ENCODE assay signal across 8 cellular contexts in the genomic region with DNA sequence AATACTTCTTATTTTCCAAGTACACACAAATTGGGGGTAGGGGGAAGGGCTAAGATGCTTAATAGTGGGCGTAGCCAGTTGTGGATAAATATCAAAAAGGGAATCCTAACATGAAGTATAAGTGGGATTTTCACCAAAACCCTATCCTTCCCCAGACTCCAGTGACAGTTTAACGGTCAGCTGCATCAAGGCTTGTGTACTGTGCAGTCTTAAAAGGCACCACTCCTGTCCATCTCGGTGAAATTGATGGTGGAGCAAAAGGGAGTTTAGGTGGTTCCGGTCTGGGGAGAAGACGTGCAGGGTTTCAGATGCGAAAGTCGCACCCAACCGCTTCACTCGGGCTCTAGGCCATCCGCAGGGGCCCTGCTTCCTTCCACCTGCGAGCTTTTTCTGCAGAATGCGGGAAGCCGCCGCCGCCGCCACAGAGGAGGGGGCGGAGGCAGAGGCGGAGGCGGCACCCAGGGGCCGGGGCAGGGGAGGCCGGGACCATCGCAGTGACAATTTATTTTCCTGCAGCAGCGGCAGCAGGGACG. TPM values are rescaled to one million over a fixed set of nuclear protein-coding genes. Genes with fewer than 3 reads are reported as not detected.
A peak's percentile ranks its signal among the peaks of the same experiment; 100 is the strongest.
DNase-seq lines count a peak whose midpoint lies in the region; ATAC-seq lines count a peak whose summit lies in the region.

A gene (plus strand): TSS at position 492 of the 533 bp plus-strand sequence. CDS start 21,464 bp downstream, outside the sequence.

- H3K36me3 ChIP-seq in CD8-positive, alpha-beta memory T cell (ENCODE audit: insufficient read depth, low read length) = no peaks in the 10 kb centered on the region
- no peaks in the 10 kb centered on the region for H3K36me3 ChIP-seq in iPS-20b (ENCODE audit: insufficient read depth, low read depth, low read length)

- H3K27me3 ChIP-seq in CD8-positive, alpha-beta memory T cell (ENCODE audit: insufficient read depth, low read length, poor library complexity, severe bottlenecking) = no peaks in the 10 kb centered on the region
- peaks cover 23% of the 10 kb centered on the region for H3K27me3 ChIP-seq in iPS-20b (ENCODE audit: insufficient read depth, low read length)

- H3K27me3 Mint-ChIP-seq in CD8-positive, alpha-beta memory T cell = no peaks in the 10 kb centered on the region
- H3K27me3 Mint-ChIP-seq in T-cell = no peaks in the 10 kb centered on the region

- H3K4me1 Mint-ChIP-seq in CD8-positive, alpha-beta memory T cell = peaks cover 51 to 61% (median 56%) of the 10 kb centered on the region in 3 donors
- peaks cover 58 to 64% (median 61%) of the 10 kb centered on the region in 3 donors for H3K4me1 Mint-ChIP-seq in T-cell

- CTCF ChIA-PET in CD8-positive, alpha-beta memory T cell (lab: Charles Lee) = interaction anchor here (0.9 to 2.4 kb wide), 7 partner anchors 9 to 55 kb away, joined by 3 to 19 read pairs (median 5); no protein-coding TSS in a partner anchor
- CTCF ChIA-PET in T-cell (lab: Charles Lee) = interaction anchor here in 1 of 2 donors (1.0 to 2.0 kb wide), 7 partner anchors 15 to 1060 kb away, joined by 3 to 15 read pairs (median 3); no protein-coding TSS in a partner anchor

- POLR2A ChIA-PET in CD8-positive, alpha-beta memory T cell (lab: Charles Lee) = interaction anchor here (0.6 to 2.1 kb wide), 14 partner anchors 9 to 1018 kb away, joined by 3 to 13 read pairs (median 5); a partner anchor contains a TSS
- POLR2A ChIA-PET in T-cell (lab: Charles Lee) = interaction anchor here in 1 of 2 donors (0.7 kb wide), 1 partner anchor 20 kb away, joined by 4 read pairs; no protein-coding TSS in a partner anchor

- H3K4me1 ChIP-seq in CD8-positive, alpha-beta memory T cell (ENCODE audit: insufficient read depth, low read length) = peaks cover 54% of the 10 kb centered on the region
- peaks cover 7% of the 10 kb centered on the region; the same call in 1 of the 2 replicates for H3K4me1 ChIP-seq in iPS-20b (ENCODE audit: insufficient read depth, low read length)

- H3K4me3 Mint-ChIP-seq in CD8-positive, alpha-beta memory T cell = peak within 1 kb of the TSS; percentile 93 to 100 (median 98)
- peak within 1 kb of the TSS; percentile 97 to 98 (median 97) for H3K4me3 Mint-ChIP-seq in T-cell

- peak within 1 kb of the TSS; percentile 80 for H3K27ac ChIP-seq in CD8-positive, alpha-beta memory T cell (ENCODE audit: low read depth, low read length)
- peak within 1 kb of the TSS; percentile 90 for H3K27ac ChIP-seq in angular gyrus (ENCODE audit: low read depth, low read length)
- H3K27ac ChIP-seq in iPS-20b (ENCODE audit: low read length) = no peak within 1 kb of the TSS

- peak within 1 kb of the TSS; percentile 86; the same call in 1 of the 2 replicates for H3K9ac ChIP-seq in iPS-20b (ENCODE audit: low read depth, low read length)

- H3K9me3 ChIP-seq in CD8-positive, alpha-beta memory T cell (ENCODE audit: low read length) = no peaks in the 10 kb centered on the region
- H3K9me3 ChIP-seq in iPS-20b (ENCODE audit: insufficient read depth, low read depth, low read length) = no peaks in the 10 kb centered on the region

- peak; percentile 60 to 84 (median 76) for DNase-seq in CD8-positive, alpha-beta memory T cell
- DNase-seq in HT1080 (ENCODE audit: low read depth) (no peak), T-cell (peak in 33 of 34 experiments; percentile 52 to 80 (median 67)), posterior vena cava (ENCODE audit: low spot score) (no peak)
- DNase-seq in stimulated activated CD4-positive, alpha-beta T cell treated with anti-CD3 and anti-CD28 coated beads, Interleukin-15, amount 100 ng/mL, for 1 hour (ENCODE audit: low read depth in 1 of 2, low spot score in 1 of 2) = peak; percentile 56 to 66

- H3K36me3 Mint-ChIP-seq in CD8-positive, alpha-beta memory T cell = peaks cover 0 to 14% (median 1%) of the 10 kb centered on the region in 3 donors
- H3K36me3 Mint-ChIP-seq in T-cell = peaks cover 6% of the 10 kb centered on the region

- peak within 1 kb of the TSS; percentile 79 to 99 (median 96) for H3K27ac Mint-ChIP-seq in CD8-positive, alpha-beta memory T cell
- H3K27ac Mint-ChIP-seq in T-cell = peak within 1 kb of the TSS; percentile 88 to 94

- H3K9me3 Mint-ChIP-seq in CD8-positive, alpha-beta memory T cell = peaks cover 0 to 2% (median 0%) of the 10 kb centered on the region in 5 donors
- no peaks in the 10 kb centered on the region for H3K9me3 Mint-ChIP-seq in T-cell

- intact Hi-C loops in posterior vena cava (cut with DNase I) = loop anchor here (2.0 to 5.0 kb wide), 2 partner anchors 38 to 51 kb away; no protein-coding TSS in a partner anchor

- ATAC-seq in GM21360 (IDR thresholded peaks at IDR 0.05; ENCODE audit: unreplicated experiment) (peak; percentile 41), T-cell (replicated peaks in 1 of 4) (peak; percentile 79 to 83 (median 81))

- peak within 1 kb of the TSS; percentile 74 for H3K4me3 ChIP-seq in CD8-positive, alpha-beta memory T cell (ENCODE audit: low read length)
- H3K4me3 ChIP-seq in iPS-20b (ENCODE audit: low read length) = peak within 1 kb of the TSS; percentile 91

RNA-seq across cellular contexts. Expression of the gene that starts here (rescaled TPM):
- total RNA-seq in CD8-positive, alpha-beta memory T cell = 10 to 100 TPM; 22.3 to 24.7 TPM
- polyA plus RNA-seq in CD8-positive, alpha-beta memory T cell = 10.6 TPM
- 33.5 and 41.5 TPM in 2 replicates for total RNA-seq in HT1080 (2014; rRNA removed; shearing (Covaris generic))
- polyA plus RNA-seq in HT1080 (2015; cell fraction: cytosol; rRNA removed) = 17.4 and 18.0 TPM in 2 replicates
- 19.9 and 20.5 TPM in 2 replicates for polyA plus RNA-seq in HT1080 (2015; cell fraction: nucleus; rRNA removed)
- total RNA-seq in T-cell = 10 to 100 TPM; 27.5 to 37.8 (median 34.5) TPM
- total RNA-seq in posterior vena cava = 1 to 10 TPM; 4.4 to 6.0 TPM

Comparison
In these comparisons a context has a peak if more than half of its experiments do, and no peak if none do; other contexts are left out.
1. DNase-seq: peak in CD8-positive, alpha-beta memory T cell (5 of 5), T-cell (33 of 34) and stimulated activated CD4-positive, alpha-beta T cell treated with anti-CD3 and anti-CD28 coated beads, Interleukin-15, amount 100 ng/mL, for 1 hour (2 of 2); none in HT1080 (single experiment) and posterior vena cava (single experiment).